20 cellular contexts compared by ENCODE assay signal in genomic region chr1:204401747-204402146, GRCh38. TPM values are rescaled to one million over a fixed set of nuclear protein-coding genes. Genes with fewer than 3 reads are reported as not detected.
A peak's percentile ranks its signal among the peaks of the same experiment; 100 is the strongest.
DNase-seq lines count a peak whose midpoint lies in the region; ATAC-seq and TF ChIP-seq lines count a peak whose summit lies in the region.
"Had no signal": no experiment of that assay in that cellular context is flagged by ENCODE, and none has a peak within 500 bp of the region (broad histone marks: within the 10 kb centered on the region; RNA-seq: fewer than 3 reads in every experiment).

No MANE protein-coding gene starts in this region.

- ATAC-seq in activated CD8-positive, alpha-beta memory T cell treated with anti-CD3 and anti-CD28 coated beads, Interleukin-2, amount 10 ng/mL, durations not matched to agents 7 days and 5 days = no peak
- no peak for ATAC-seq in activated naive CD8-positive, alpha-beta T cell treated with anti-CD3 and anti-CD28 coated beads, Interleukin-2, amount 50 U/mL, for 24 hours
- no peak for ATAC-seq in HG03025 (IDR thresholded peaks at IDR 0.05; ENCODE audit: low FRiP score, unreplicated experiment)

- H3K4me3 Mint-ChIP-seq in activated CD8-positive, alpha-beta memory T cell treated with anti-CD3 and anti-CD28 coated beads, Interleukin-2, amount 10 ng/mL, durations not matched to agents 7 days and 5 days = no peak overlapping the region
- H3K4me3 Mint-ChIP-seq in CD14-positive monocyte (no peak overlapping the region), neural crest cell (peak overlapping the region; percentile 38)
- H3K4me3 Mint-ChIP-seq in activated naive CD8-positive, alpha-beta T cell treated with anti-CD3 and anti-CD28 coated beads, Interleukin-2, amount 50 U/mL, for 24 hours = no peak overlapping the region
- H3K4me3 Mint-ChIP-seq: IgD-negative memory B cell had no signal

- peak; percentile 32 for DNase-seq in activated CD8-positive, alpha-beta memory T cell treated with anti-CD3 and anti-CD28 coated beads, Interleukin-2, amount 10 ng/mL, durations not matched to agents 7 days and 5 days
- no peak for DNase-seq in activated CD8-positive, alpha-beta memory T cell treated with anti-CD3 and anti-CD28 coated beads for 24 hours
- DNase-seq in CD14-positive monocyte (ENCODE audit: low spot score) (no peak), neural crest cell (ENCODE audit: low read depth, low spot score) (no peak), transverse colon (no peak), NCI-H146 treated with DMSO at 0.1 percent for 48 hours (lab: John Stamatoyannopoulos, UW; ENCODE audit: unreplicated experiment) (no peak)
- no peak for DNase-seq in activated naive CD8-positive, alpha-beta T cell treated with anti-CD3 and anti-CD28 coated beads, Interleukin-2, amount 50 U/mL, for 24 hours
- DNase-seq: DMS79 treated with DMSO at 0.1 percent for 48 hours, GOT3, Kasumi-1, MG63, NCI-H1048, NCI-H1436, NCI-H2081, NCI-H2171 treated with DMSO at 0.1 percent for 48 hours, NCI-H446, Peyer's patch had no signal

- CTCF ChIA-PET in activated CD8-positive, alpha-beta memory T cell treated with anti-CD3 and anti-CD28 coated beads, Interleukin-2, amount 10 ng/mL, durations not matched to agents 7 days and 5 days (lab: Charles Lee) = interaction anchor here (6.2 kb wide), 1 partner anchor 7 kb away, joined by 66 read pairs; no protein-coding TSS in a partner anchor

- intact Hi-C loops in CD14-positive monocyte (cut with micrococcal nuclease) (no loop called here), transverse colon (cut with DNase I; ENCODE audit: low total_unique reads) (no loop called here)

- no peak overlapping the region for H3K4me3 ChIP-seq in transverse colon
- H3K4me3 ChIP-seq: BLaER1 treated with 17β-estradiol and CSF1 and Interleukin-3, amounts not matched to agents 10 nM and 100 nM; MG63; Peyer's patch had no signal

- WGBS in transverse colon (ENCODE audit: low coverage in 1 of 2), 2 donors = 88 to 93% methylated on average over 2 to 4 of the region's 4 CpGs

- H3K27ac ChIP-seq in transverse colon = no peak overlapping the region
- H3K27ac ChIP-seq: BLaER1 treated with 17β-estradiol and CSF1 and Interleukin-3, amounts not matched to agents 10 nM and 100 nM; Peyer's patch had no signal

- no peaks in the 10 kb centered on the region for H3K9me3 Mint-ChIP-seq in activated CD8-positive, alpha-beta memory T cell treated with anti-CD3 and anti-CD28 coated beads, Interleukin-2, amount 10 ng/mL, durations not matched to agents 7 days and 5 days (ENCODE audit: low read depth)
- H3K9me3 Mint-ChIP-seq in CD14-positive monocyte (peaks cover 0 to 3% (median 0%) of the 10 kb centered on the region in 7 donors), neural crest cell (no peaks in the 10 kb centered on the region)
- H3K9me3 Mint-ChIP-seq in activated naive CD8-positive, alpha-beta T cell treated with anti-CD3 and anti-CD28 coated beads, Interleukin-2, amount 50 U/mL, for 24 hours = no peaks in the 10 kb centered on the region
- H3K9me3 Mint-ChIP-seq: IgD-negative memory B cell had no signal

- no peak overlapping the region for H3K27ac Mint-ChIP-seq in activated CD8-positive, alpha-beta memory T cell treated with anti-CD3 and anti-CD28 coated beads, Interleukin-2, amount 10 ng/mL, durations not matched to agents 7 days and 5 days
- H3K27ac Mint-ChIP-seq in CD14-positive monocyte (peak overlapping the region in 4 of 7 donors; percentile 26 to 85 (median 54)), neural crest cell (ENCODE audit: unreplicated experiment) (no peak overlapping the region)
- H3K27ac Mint-ChIP-seq in activated naive CD8-positive, alpha-beta T cell treated with anti-CD3 and anti-CD28 coated beads, Interleukin-2, amount 50 U/mL, for 24 hours = peak overlapping the region; percentile 42

- no peak for TF ChIP-seq EP300 in transverse colon (IDR thresholded peaks at IDR 0.05; ENCODE audit: low read depth)

- peaks cover 41% of the 10 kb centered on the region for H3K36me3 Mint-ChIP-seq in activated CD8-positive, alpha-beta memory T cell treated with anti-CD3 and anti-CD28 coated beads, Interleukin-2, amount 10 ng/mL, durations not matched to agents 7 days and 5 days
- H3K36me3 Mint-ChIP-seq in CD14-positive monocyte = peaks cover 60 to 77% of the 10 kb centered on the region in 2 donors
- peaks cover 51% of the 10 kb centered on the region for H3K36me3 Mint-ChIP-seq in activated naive CD8-positive, alpha-beta T cell treated with anti-CD3 and anti-CD28 coated beads, Interleukin-2, amount 50 U/mL, for 24 hours (ENCODE audit: low read depth)
- H3K36me3 Mint-ChIP-seq in neural crest cell (ENCODE audit: low read depth) = peaks cover 5% of the 10 kb centered on the region

- peaks cover 21% of the 10 kb centered on the region for H3K4me1 Mint-ChIP-seq in activated CD8-positive, alpha-beta memory T cell treated with anti-CD3 and anti-CD28 coated beads, Interleukin-2, amount 10 ng/mL, durations not matched to agents 7 days and 5 days
- H3K4me1 Mint-ChIP-seq in CD14-positive monocyte (peaks cover 10% of the 10 kb centered on the region), neural crest cell (peaks cover 9% of the 10 kb centered on the region)
- H3K4me1 Mint-ChIP-seq in activated naive CD8-positive, alpha-beta T cell treated with anti-CD3 and anti-CD28 coated beads, Interleukin-2, amount 50 U/mL, for 24 hours = peaks cover 26% of the 10 kb centered on the region

- in situ Hi-C loops in transverse colon (cut with MboI; ENCODE audit: low pct_ligation_motif_present in 1 of 4, low pct_unique_long_range_greater_than_20kb in 1 of 4, low sequenced_read_pairs in 3 of 4) = no loop called here

- TF ChIP-seq POLR2A in transverse colon (IDR thresholded peaks at IDR 0.05) = no peak

- no peaks in the 10 kb centered on the region for H3K27me3 Mint-ChIP-seq in activated CD8-positive, alpha-beta memory T cell treated with anti-CD3 and anti-CD28 coated beads, Interleukin-2, amount 10 ng/mL, durations not matched to agents 7 days and 5 days
- H3K27me3 Mint-ChIP-seq in CD14-positive monocyte (ENCODE audit: low read depth in 3 of 3) (no peaks in the 10 kb centered on the region), neural crest cell (ENCODE audit: low read depth) (no peaks in the 10 kb centered on the region)
- H3K27me3 Mint-ChIP-seq in activated naive CD8-positive, alpha-beta T cell treated with anti-CD3 and anti-CD28 coated beads, Interleukin-2, amount 50 U/mL, for 24 hours = no peaks in the 10 kb centered on the region
- H3K27me3 Mint-ChIP-seq: IgD-negative memory B cell had no signal

- TF ChIP-seq CTCF in CD14-positive monocyte (IDR thresholded peaks at IDR 0.05) (no peak), neural crest cell (conservative IDR thresholded peaks at IDR 0.05) (no peak), transverse colon (IDR thresholded peaks at IDR 0.05) (no peak)

- peaks cover 22 to 35% (median 25%) of the 10 kb centered on the region in 4 donors for H3K4me1 ChIP-seq in transverse colon

- peaks cover 0 to 39% (median 15%) of the 10 kb centered on the region in 4 donors for H3K36me3 ChIP-seq in transverse colon

- no peaks in the 10 kb centered on the region for H3K9me3 ChIP-seq in transverse colon
- H3K9me3 ChIP-seq: BLaER1 treated with 17β-estradiol and CSF1 and Interleukin-3, amounts not matched to agents 10 nM and 100 nM; MG63; Peyer's patch had no signal

- no peaks in the 10 kb centered on the region for H3K27me3 ChIP-seq in transverse colon
- H3K27me3 ChIP-seq: BLaER1 treated with 17β-estradiol and CSF1 and Interleukin-3, amounts not matched to agents 10 nM and 100 nM; MG63; Peyer's patch had no signal

RNA-seq across cellular contexts. Expression of gene PPP1R15B, which starts 9.9 kb away (rescaled TPM):
- 10 to 100 TPM; 75.5 to 81.7 TPM for total RNA-seq in activated CD8-positive, alpha-beta memory T cell treated with anti-CD3 and anti-CD28 coated beads, Interleukin-2, amount 10 ng/mL, durations not matched to agents 7 days and 5 days
- polyA plus RNA-seq in CD14-positive monocyte = 10 to 100 TPM; 31.1 to 31.8 TPM
- total RNA-seq in neural crest cell (45.8 and 46.6 TPM in 2 replicates), transverse colon (10 to 100 TPM; 30.8 to 74.2 (median 54.5) TPM)

RNA-seq across cellular contexts. Expression of gene PLEKHA6, which starts 42.0 kb away (rescaled TPM):
- under 1 TPM; 0.02 to 0.29 TPM for total RNA-seq in activated CD8-positive, alpha-beta memory T cell treated with anti-CD3 and anti-CD28 coated beads, Interleukin-2, amount 10 ng/mL, durations not matched to agents 7 days and 5 days
- polyA plus RNA-seq in CD14-positive monocyte = under 1 TPM in 1 of 2 donors, not detected in 1; 0.08 TPM
- 4.0 and 4.5 TPM in 2 replicates for total RNA-seq in neural crest cell
- total RNA-seq in transverse colon = 100 to 1,000 TPM in 1 of 4 donors, 10 to 100 TPM in 3; 58.7 to 209 (median 97.9) TPM

Comparison
In these comparisons a context has a peak if more than half of its experiments do, and no peak if none do; other contexts are left out.
1. H3K27ac Mint-ChIP-seq: peak in CD14-positive monocyte (4 of 7) and activated naive CD8-positive, alpha-beta T cell treated with anti-CD3 and anti-CD28 coated beads, Interleukin-2, amount 50 U/mL, for 24 hours (single experiment); none in activated CD8-positive, alpha-beta memory T cell treated with anti-CD3 and anti-CD28 coated beads, Interleukin-2, amount 10 ng/mL, durations not matched to agents 7 days and 5 days (single experiment) and neural crest cell (single experiment).
2. RNA of gene PLEKHA6, which starts 42.0 kb away (total RNA-seq): 58.7 to 209 TPM in transverse colon; 4.0 to 4.5 TPM in neural crest cell and 0.02 to 0.29 TPM in activated CD8-positive, alpha-beta memory T cell treated with anti-CD3 and anti-CD28 coated beads, Interleukin-2, amount 10 ng/mL, durations not matched to agents 7 days and 5 days; every median in the first group is over 10 times any median in the second.